ENCODE assay signal across 26 cellular contexts in genomic region chr12:6888360-6888759, GRCh38. TPM values are rescaled to one million over a fixed set of nuclear protein-coding genes. Genes with fewer than 3 reads are reported as not detected.
DNase-seq lines count a peak whose midpoint lies in the region; ATAC-seq and TF ChIP-seq lines count a peak whose summit lies in the region.
"Had no signal": no experiment of that assay in that cellular context is flagged by ENCODE, and none has a peak within 500 bp of the region (broad histone marks: within the 10 kb centered on the region; RNA-seq: fewer than 3 reads in every experiment).

No MANE protein-coding gene starts in this region.

- H3K27me3 Mint-ChIP-seq in endodermal cell (ENCODE audit: insufficient read depth), result peaks cover 1% of the 10 kb centered on the region
- H3K27me3 Mint-ChIP-seq in progenitor cell of endocrine pancreas, result no peaks in the 10 kb centered on the region
- H3K27me3 Mint-ChIP-seq: activated naive CD8-positive, alpha-beta T cell; CD4-positive, alpha-beta T cell had no signal

- H3K9me3 Mint-ChIP-seq in endodermal cell (peaks cover 10% of the 10 kb centered on the region), progenitor cell of endocrine pancreas (ENCODE audit: low read depth) (no peaks in the 10 kb centered on the region)
- H3K9me3 Mint-ChIP-seq: CD4-positive, alpha-beta T cell; T-helper 2 cell treated with Interferon-gamma antibody and Interleukin-4, amounts not matched to agents 5 μg/mL and 100 μg/mL, for 36 hours had no signal

- DNase-seq in DMS53 (lab: John Stamatoyannopoulos, UW), result peak; percentile 43
- no peak for DNase-seq in DMS53 treated with DMSO at 0.1 percent for 48 hours (lab: John Stamatoyannopoulos, UW; ENCODE audit: unreplicated experiment)
- no peak for DNase-seq in endodermal cell
- DNase-seq in progenitor cell of endocrine pancreas (ENCODE audit: low spot score, unreplicated experiment), result no peak
- DNase-seq in ecto neural progenitor cell (ENCODE audit: low spot score), result no peak
- no peak for DNase-seq in stimulated activated CD4-positive, alpha-beta T cell treated with anti-CD3 and anti-CD28 coated beads, Interleukin-2, amount 100 ng/mL, for 24 hours
- DNase-seq: activated effector memory CD4-positive, alpha-beta T cell treated with anti-CD3 and anti-CD28 coated beads, Interleukin-2, amount 50 U/mL, for 16 hours; activated T-cell treated with anti-CD3 and anti-CD28 coated beads, Interleukin-2, amount 50 U/mL, for 1 hour; AML-193; CD4-positive, alpha-beta T cell; NCI-H1048; NCI-H2107; NCI-H446; NCI-H748 treated with DMSO at 0.1 percent for 48 hours; sigmoid colon; stimulated activated CD4-positive, alpha-beta T cell treated with anti-CD3 and anti-CD28 coated beads, Interleukin-12 subunit alpha, Interleukin-12 subunit beta, amount 100 ng/mL, for 4 hours; stimulated activated CD4-positive, alpha-beta T cell treated with anti-CD3 and anti-CD28 coated beads, Interleukin-4, amount 100 ng/mL, for 1 hour; thyroid gland had no signal

- H3K9ac ChIP-seq in HUES64 (ENCODE audit: low read depth, low read length) (no peak overlapping the region), endodermal cell (ENCODE audit: extremely low read depth, low read length, poor library complexity, severe bottlenecking) (no peak overlapping the region)

- peak overlapping the region; percentile 45 for H3K27ac ChIP-seq in HUES64 (ENCODE audit: low read depth, low read length)
- no peak overlapping the region for H3K27ac ChIP-seq in endodermal cell (ENCODE audit: low read depth, low read length)
- H3K27ac ChIP-seq: epithelial cell of prostate, sigmoid colon had no signal

- H3K27ac Mint-ChIP-seq in endodermal cell, result peak overlapping the region; percentile 70
- peak overlapping the region; percentile 100 for H3K27ac Mint-ChIP-seq in progenitor cell of endocrine pancreas
- H3K27ac Mint-ChIP-seq: activated naive CD8-positive, alpha-beta T cell; CD4-positive, alpha-beta T cell; T-helper 2 cell treated with Interferon-gamma antibody and Interleukin-4, amounts not matched to agents 5 μg/mL and 100 μg/mL, for 36 hours had no signal

- WGBS in HUES64, result 87% methylated on average over 2 of the region's 2 CpGs
- 84 to 98% methylated on average over 2 of the region's 2 CpGs for WGBS in endodermal cell (ENCODE audit: insufficient coverage in 1 of 2, insufficient read length in 1 of 2), 2 experiments

- H3K36me3 Mint-ChIP-seq in endodermal cell (ENCODE audit: low read depth) (peaks cover 37% of the 10 kb centered on the region), progenitor cell of endocrine pancreas (ENCODE audit: insufficient read depth) (peaks cover 12% of the 10 kb centered on the region)

- H3K4me1 Mint-ChIP-seq in endodermal cell (peaks cover 53% of the 10 kb centered on the region), progenitor cell of endocrine pancreas (ENCODE audit: low read depth) (peaks cover 34% of the 10 kb centered on the region)

- H3K9me3 ChIP-seq in HUES64 (ENCODE audit: insufficient read depth, low read depth, low read length) (no peaks in the 10 kb centered on the region), endodermal cell (ENCODE audit: control insufficient read depth, low read length) (no peaks in the 10 kb centered on the region)
- H3K9me3 ChIP-seq: HAP-1, left lung, prostate gland, sigmoid colon, thyroid gland had no signal

- TF ChIP-seq CTCF in endodermal cell (conservative IDR thresholded peaks at IDR 0.05) (no peak), progenitor cell of endocrine pancreas (IDR thresholded peaks at IDR 0.05; ENCODE audit: unreplicated experiment) (no peak)

- no peak for ATAC-seq in GM18517 (IDR thresholded peaks at IDR 0.05; ENCODE audit: unreplicated experiment)
- ATAC-seq: left lung had no signal

- H3K36me3 ChIP-seq in HUES64 (ENCODE audit: insufficient read depth, low read length), result peaks cover 11% of the 10 kb centered on the region
- peaks cover 24% of the 10 kb centered on the region for H3K36me3 ChIP-seq in endodermal cell (ENCODE audit: control insufficient read depth, insufficient read depth, low read length)
- H3K36me3 ChIP-seq: prostate gland had no signal

- H3K4me3 Mint-ChIP-seq in endodermal cell, result no peak overlapping the region
- no peak overlapping the region for H3K4me3 Mint-ChIP-seq in progenitor cell of endocrine pancreas (ENCODE audit: low read depth)
- H3K4me3 Mint-ChIP-seq: activated naive CD8-positive, alpha-beta T cell; CD4-positive, alpha-beta T cell; T-helper 2 cell treated with Interferon-gamma antibody and Interleukin-4, amounts not matched to agents 5 μg/mL and 100 μg/mL, for 36 hours had no signal

- H3K4me1 ChIP-seq in HUES64 (ENCODE audit: insufficient read depth, low read length) (peaks cover 35% of the 10 kb centered on the region), endodermal cell (ENCODE audit: control insufficient read depth, insufficient read depth, low read length) (peaks cover 7% of the 10 kb centered on the region)
- H3K4me1 ChIP-seq: prostate gland had no signal

- H3K4me3 ChIP-seq in HUES64 (ENCODE audit: low read length), result no peak overlapping the region
- H3K4me3 ChIP-seq in endodermal cell (ENCODE audit: low read length), result no peak overlapping the region
- H3K4me3 ChIP-seq: HAP-1, left lung, prostate gland, sigmoid colon, thyroid gland had no signal

- H3K27me3 ChIP-seq in HUES64 (ENCODE audit: insufficient read depth, low read length) (no peaks in the 10 kb centered on the region), endodermal cell (ENCODE audit: control insufficient read depth, insufficient read depth, low read length, poor library complexity, severe bottlenecking) (no peaks in the 10 kb centered on the region)
- H3K27me3 ChIP-seq: left lung, sigmoid colon, thyroid gland had no signal

RNA-seq across cellular contexts. Expression of gene SPSB2, which starts 15.3 kb away (rescaled TPM):
- 10.5 TPM for polyA plus RNA-seq in HUES64 (2013, experiment 1 of 2)
- 9.4 TPM for polyA plus RNA-seq in HUES64 (2013, experiment 2 of 2)
- 10 to 100 TPM; 34.6 to 36.5 TPM for total RNA-seq in endodermal cell
- 6.8 TPM for polyA plus RNA-seq in endodermal cell (2013, experiment 1 of 2)
- 7.6 TPM for polyA plus RNA-seq in endodermal cell (2013, experiment 2 of 2)
- total RNA-seq in progenitor cell of endocrine pancreas, result 11.7 and 15.7 TPM in 2 replicates

RNA-seq across cellular contexts. Expression of gene LRRC23, which starts 16.3 kb away (rescaled TPM):
- 1.8 TPM for polyA plus RNA-seq in HUES64 (2013, experiment 1 of 2)
- polyA plus RNA-seq in HUES64 (2013, experiment 2 of 2), result 4.2 TPM
- total RNA-seq in endodermal cell (10 to 100 TPM in 1 of 2 donors, 1 to 10 TPM in 1; 7.8 to 11.5 TPM), progenitor cell of endocrine pancreas (20.7 and 21.5 TPM in 2 replicates)
- 12.5 TPM for polyA plus RNA-seq in endodermal cell (2013, experiment 1 of 2)
- polyA plus RNA-seq in endodermal cell (2013, experiment 2 of 2), result 8.9 TPM

RNA-seq across cellular contexts. Expression of gene TPI1, which starts 21.0 kb away (rescaled TPM):
- 868 TPM for polyA plus RNA-seq in HUES64 (2013, experiment 1 of 2)
- 943 TPM for polyA plus RNA-seq in HUES64 (2013, experiment 2 of 2)
- 1,000 to 10,000 TPM in 1 of 2 donors, 100 to 1,000 TPM in 1; 805 to 1,294 TPM for total RNA-seq in endodermal cell
- 843 TPM for polyA plus RNA-seq in endodermal cell (2013, experiment 1 of 2)
- 801 TPM for polyA plus RNA-seq in endodermal cell (2013, experiment 2 of 2)
- 498 and 505 TPM in 2 replicates for total RNA-seq in progenitor cell of endocrine pancreas

RNA-seq across cellular contexts. Expression of gene ENO2, which starts 26.0 kb away (rescaled TPM):
- polyA plus RNA-seq in HUES64 (2013, experiment 1 of 2), result 43.3 TPM
- polyA plus RNA-seq in HUES64 (2013, experiment 2 of 2), result 68.8 TPM
- 100 to 1,000 TPM; 104 to 139 TPM for total RNA-seq in endodermal cell
- 137 TPM for polyA plus RNA-seq in endodermal cell (2013, experiment 1 of 2)
- 107 TPM for polyA plus RNA-seq in endodermal cell (2013, experiment 2 of 2)
- 77.9 and 79.0 TPM in 2 replicates for total RNA-seq in progenitor cell of endocrine pancreas

RNA-seq across cellular contexts. Expression of gene USP5, which starts 36.4 kb away (rescaled TPM):
- 69.7 TPM for polyA plus RNA-seq in HUES64 (2013, experiment 1 of 2)
- polyA plus RNA-seq in HUES64 (2013, experiment 2 of 2), result 67.6 TPM
- total RNA-seq in endodermal cell, result 100 to 1,000 TPM; 120 to 257 TPM
- polyA plus RNA-seq in endodermal cell (2013, experiment 1 of 2), result 74.6 TPM
- polyA plus RNA-seq in endodermal cell (2013, experiment 2 of 2), result 74.4 TPM
- total RNA-seq in progenitor cell of endocrine pancreas, result 183 and 185 TPM in 2 replicates
